ENCODE assay signal across 1 cellular context in genomic region chr9:129597355-129598088, GRCh38.
A peak's percentile ranks its signal among the peaks of the same experiment; 100 is the strongest.
TF ChIP-seq lines count a peak whose summit lies in the region.

No MANE protein-coding gene starts in this region.

TF ChIP-seq in GM12878, 131 proteins besides CTCF, POLR2A, EP300 and RAD21 (continued from another document):
- TF ChIP-seq EED (IDR thresholded peaks at IDR 0.05; ENCODE audit: low read depth) (peak; percentile 55; the same call in 1 of the 2 replicates), SKIL (IDR thresholded peaks at IDR 0.05; ENCODE audit: low read depth, poor library complexity, severe bottlenecking) (no peak), CEBPB (IDR thresholded peaks at IDR 0.05; ENCODE audit: borderline replicate concordance in 1 of 2, low read depth in 2 of 2, low read length in 2 of 2) (no peak), MYB (IDR thresholded peaks at IDR 0.05; ENCODE audit: borderline replicate concordance, low read depth, low read length) (no peak), KLF5 (IDR thresholded peaks at IDR 0.05; ENCODE audit: partially characterized antibody) (peak; percentile 47), TCF7 (IDR thresholded peaks at IDR 0.05; ENCODE audit: borderline replicate concordance) (peak; percentile 89), RELA (IDR thresholded peaks at IDR 0.05; ENCODE audit: borderline replicate concordance, partially characterized antibody) (peak; percentile 65), TCF12 (IDR thresholded peaks at IDR 0.05; ENCODE audit: low read depth, low read length) (0 out of 2 replicates have a peak, but pooled peaks have one; percentile 39), RELB (IDR thresholded peaks at IDR 0.05; ENCODE audit: low read depth) (peak; percentile 43; the same call in 1 of the 2 replicates), ZBTB40 (IDR thresholded peaks at IDR 0.05; ENCODE audit: borderline replicate concordance) (peak; percentile 19; the same call in 1 of the 2 replicates), TBL1XR1 (IDR thresholded peaks at IDR 0.05; ENCODE audit: low read depth, low read length) (peak; percentile 42; the same call in 1 of the 2 replicates), ZNF217 (IDR thresholded peaks at IDR 0.05) (no peak), RB1 (IDR thresholded peaks at IDR 0.05; ENCODE audit: borderline replicate concordance) (0 out of 2 replicates have a peak, but pooled peaks have one; percentile 43), IKZF2 (IDR thresholded peaks at IDR 0.05) (peak in 1 of 2 experiments; percentile 28; a peak in 1 of 4 replicates), TAF1 (IDR thresholded peaks at IDR 0.05; ENCODE audit: borderline replicate concordance, low read depth, low read length) (no peak), DPF2 (IDR thresholded peaks at IDR 0.05) (peak; percentile 61), SREBF2 (IDR thresholded peaks at IDR 0.05; ENCODE audit: low read length) (no peak), IKZF1 (conservative IDR thresholded peaks at IDR 0.05) (peak; percentile 76), PKNOX1 (IDR thresholded peaks at IDR 0.05) (no peak), USF2 (IDR thresholded peaks at IDR 0.05; ENCODE audit: borderline replicate concordance, low read depth, low read length) (no peak), NRF1 (conservative IDR thresholded peaks at IDR 0.05; ENCODE audit: low read depth, low read length) (no peak), HDAC2 (IDR thresholded peaks at IDR 0.05) (no peak), SMC3 (IDR thresholded peaks at IDR 0.05; ENCODE audit: borderline replicate concordance, low read length) (no peak), ZNF24 (IDR thresholded peaks at IDR 0.05) (no peak), E4F1 (IDR thresholded peaks at IDR 0.05; ENCODE audit: borderline replicate concordance, partially characterized antibody) (no peak)
